Comparison of ENCODE assay signal across 10 cellular contexts in the genomic region with DNA sequence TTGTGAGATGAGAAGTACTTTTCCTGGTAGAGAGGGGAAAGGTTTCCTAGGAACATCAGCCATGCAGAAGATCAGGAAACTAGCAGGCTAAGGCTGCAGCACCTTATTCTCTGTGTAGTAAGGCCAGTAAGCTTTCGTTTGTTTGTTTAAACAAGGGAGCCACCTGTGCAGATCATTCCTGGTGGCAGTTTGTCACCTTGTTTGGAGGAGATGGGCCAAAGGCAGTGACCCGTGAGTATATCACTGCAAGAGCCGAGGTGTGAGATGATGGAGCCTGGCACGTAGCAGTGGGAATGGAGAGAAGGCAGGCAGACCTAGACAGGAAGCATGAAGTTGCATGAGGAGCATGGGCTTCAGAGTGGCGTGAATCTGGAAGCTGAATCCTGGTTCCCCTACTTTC. TPM values are rescaled to one million over a fixed set of nuclear protein-coding genes. Genes with fewer than 3 reads are reported as not detected.
DNase-seq lines count a peak whose midpoint lies in the region; ATAC-seq, FAIRE-seq and TF ChIP-seq lines count a peak whose summit lies in the region.
"Had no signal": no experiment of that assay in that cellular context is flagged by ENCODE, and none has a peak within 500 bp of the region (broad histone marks: within the 10 kb centered on the region; RNA-seq: fewer than 3 reads in every experiment).

No MANE protein-coding gene starts in this region.

- no peak for ATAC-seq in SK-N-SH treated with all-trans-retinoic acid at 6 μM for 48 hours
- ATAC-seq in K562: no peak
- ATAC-seq in HG02840 (IDR thresholded peaks at IDR 0.05; ENCODE audit: low FRiP score, unreplicated experiment): no peak

- no peak for TF ChIP-seq POLR2A in K562 (conservative IDR thresholded peaks at IDR 0.05)

- peak overlapping the region in 1 of 2 experiments; percentile 98; a peak in 2 of 4 replicates for H3K27ac ChIP-seq in SK-N-SH (ENCODE audit: low read depth in 2 of 2, low read length in 1 of 2)
- peak overlapping the region; percentile 89 for H3K27ac ChIP-seq in K562 (ENCODE audit: extremely low read depth, low read depth, low read length)
- H3K27ac ChIP-seq in neutrophil: peak overlapping the region; percentile 90

- TF ChIP-seq CTCF in SK-N-SH (IDR thresholded peaks at IDR 0.05): no peak
- TF ChIP-seq CTCF in K562 (IDR thresholded peaks at IDR 0.05 in 2 of 3, conservative IDR thresholded peaks at IDR 0.05 in 1 of 3; ENCODE audit: insufficient read depth in 2 of 3, low read depth in 1 of 3, low read length in 3 of 3): no peak
- no peak for TF ChIP-seq CTCF in neutrophil (IDR thresholded peaks at IDR 0.05)

- H3F3A ChIP-seq in SK-N-SH (replicated peaks; ENCODE audit: insufficient read depth): peaks cover 48% of the 10 kb centered on the region

- no TSS peak for BruUV-seq in K562 (replicated peaks; lab: Mats Ljungman, UMichigan)

- H3K4me2 ChIP-seq in SK-N-SH (no peak overlapping the region), K562 (ENCODE audit: insufficient read depth, low read length) (no peak overlapping the region)

- WGBS in SK-N-SH (ENCODE audit: low lambda C conversion rate): 96% methylated on average over 5 of the region's 5 CpGs
- WGBS in K562 (ENCODE audit: insufficient coverage, low coverage, missing lambda C conversion rate): 85% methylated on average over 5 of the region's 5 CpGs

- peak overlapping the region; percentile 48; the same call in 1 of the 2 replicates for H3K9ac ChIP-seq in SK-N-SH
- H3K9ac ChIP-seq in K562 (ENCODE audit: insufficient read depth in 1 of 2, low read depth in 2 of 2, low read length in 2 of 2): no peak overlapping the region

- H3K9me3 ChIP-seq in SK-N-SH: no peaks in the 10 kb centered on the region
- H3K9me3 ChIP-seq in K562 (replicated peaks; ENCODE audit: control insufficient read depth, insufficient read depth, low read depth, low read length): no peaks in the 10 kb centered on the region
- H3K9me3 ChIP-seq in neutrophil: no peaks in the 10 kb centered on the region

- H3K4me1 ChIP-seq in SK-N-SH (ENCODE audit: control insufficient read depth in 1 of 2, insufficient read depth in 2 of 2, low read depth in 1 of 2, low read length in 1 of 2) (peaks cover 9 to 50% of the 10 kb centered on the region in 2 experiments), K562 (replicated peaks in 1 of 2; ENCODE audit: control insufficient read depth in 2 of 2, insufficient read depth in 2 of 2, low read length in 2 of 2) (peaks cover 14 to 51% of the 10 kb centered on the region in 2 experiments), neutrophil (ENCODE audit: control insufficient read depth in 1 of 2, insufficient read depth in 1 of 2, low read depth in 1 of 2, low read length in 1 of 2) (peaks cover 55 to 65% of the 10 kb centered on the region in 2 experiments)

- DNase-seq in SK-N-SH (no peak), NCI-H146 (lab: John Stamatoyannopoulos, UW) (peak; percentile 61), K562 (ENCODE audit: extremely low read depth in 1 of 4, low spot score in 3 of 4) (no peak), CD1c-positive myeloid dendritic cell (ENCODE audit: extremely low spot score) (no peak), amygdala (lab: John Stamatoyannopoulos, UW) (no peak)
- DNase-seq: activated CD4-positive, alpha-beta T cell treated with anti-CD3 and anti-CD28 coated beads for 48 hours; KBM-7 had no signal

- no peak for FAIRE-seq in K562 (lab: Jason Lieb, UNC)

- H3K4me3 ChIP-seq in SK-N-SH (ENCODE audit: low read depth in 2 of 2, low read length in 1 of 2) (no peak overlapping the region), K562 (no peak overlapping the region), neutrophil (ENCODE audit: low read depth in 1 of 2, low read length in 1 of 2) (no peak overlapping the region)

- H3K36me3 ChIP-seq in SK-N-SH (replicated peaks in 1 of 2; ENCODE audit: control insufficient read depth in 1 of 2, insufficient read depth in 2 of 2, low read length in 1 of 2) (no peaks in the 10 kb centered on the region), K562 (ENCODE audit: control insufficient read depth, insufficient read depth, low read length) (peaks cover 14% of the 10 kb centered on the region; the same call in 2 of the 3 replicates), neutrophil (peaks cover 3% of the 10 kb centered on the region)

- peaks cover 59% of the 10 kb centered on the region for H3K79me2 ChIP-seq in SK-N-SH (ENCODE audit: insufficient read depth)
- H3K79me2 ChIP-seq in K562 (ENCODE audit: control insufficient read depth, insufficient read depth, low read length): peaks cover 30% of the 10 kb centered on the region

- intact Hi-C loops in K562 (cut with micrococcal nuclease): loop anchor here (2.0 kb wide), 1 partner anchor 19 kb away; the partner anchor contains the start of gene ATG7

- CTCF ChIA-PET in SK-N-SH (lab: Yijun Ruan, JAX): interaction anchor here (2.3 kb wide), 1 partner anchor 232 kb away, joined by 5 read pairs; no protein-coding TSS in a partner anchor
- CTCF ChIA-PET in K562 (lab: Yijun Ruan, JAX; ENCODE audit: low intra/inter-chr PET ratio): no interaction called here

- H3K9me1 ChIP-seq in K562 (ENCODE audit: control insufficient read depth, insufficient read depth, low read length): no peaks in the 10 kb centered on the region

- TF ChIP-seq RAD21 in SK-N-SH (IDR thresholded peaks at IDR 0.05; ENCODE audit: low read length) (no peak), K562 (CRISPR knock-in tag; conservative IDR thresholded peaks at IDR 0.05 in 1 of 2, IDR thresholded peaks at IDR 0.05 in 1 of 2) (no peak)

- H2AFZ ChIP-seq in SK-N-SH (ENCODE audit: low read depth) (no peak overlapping the region), K562 (ENCODE audit: low read depth, low read length) (no peak overlapping the region)

- no peaks in the 10 kb centered on the region for H4K20me1 ChIP-seq in SK-N-SH (ENCODE audit: insufficient read depth)
- H4K20me1 ChIP-seq in K562 (replicated peaks; ENCODE audit: control insufficient read depth, insufficient read depth, low read length): no peaks in the 10 kb centered on the region

- TF ChIP-seq EP300 in SK-N-SH (IDR thresholded peaks at IDR 0.05; ENCODE audit: borderline replicate concordance in 1 of 2, low read depth in 1 of 2, low read length in 1 of 2) (no peak), K562 (IDR thresholded peaks at IDR 0.05; ENCODE audit: low read length) (no peak)

- no peaks in the 10 kb centered on the region for H3K27me3 ChIP-seq in SK-N-SH (ENCODE audit: insufficient read depth)
- H3K27me3 ChIP-seq in K562 (ENCODE audit: control insufficient read depth in 2 of 2, insufficient read depth in 2 of 2, low read length in 2 of 2): no peaks in the 10 kb centered on the region
- no peaks in the 10 kb centered on the region for H3K27me3 ChIP-seq in neutrophil

- POLR2A ChIA-PET in SK-N-SH (lab: Yijun Ruan, JAX): no interaction called here
- POLR2A ChIA-PET in K562 (lab: Yijun Ruan, JAX): interaction anchor here (1.2 to 5.8 kb wide), 6 partner anchors 10 to 27 kb away, joined by 3 to 33 read pairs (median 7); partner anchors contain the start of gene ATG7

- in situ Hi-C loops in K562 (cut with MboI): no loop called here

- no peaks in the 10 kb centered on the region for H3K9me2 ChIP-seq in SK-N-SH

TF ChIP-seq in SK-N-SH, 30 proteins besides CTCF, POLR2A, EP300 and RAD21 (continues in another document):
- no peak for TF ChIP-seq SIN3A (IDR thresholded peaks at IDR 0.05; ENCODE audit: borderline replicate concordance, low read depth, low read length)
- TF ChIP-seq YY1 (IDR thresholded peaks at IDR 0.05; ENCODE audit: low read depth): no peak
- TF ChIP-seq ELF1 (IDR thresholded peaks at IDR 0.05): no peak
- TF ChIP-seq MAX (IDR thresholded peaks at IDR 0.05; ENCODE audit: low read depth): no peak

TF ChIP-seq in SK-N-SH treated with all-trans-retinoic acid at 6 μM for 48 hours, 23 proteins besides CTCF, POLR2A, EP300 and RAD21 (continues in another document):
- TF ChIP-seq GLIS3 (CRISPR knock-in tag; IDR thresholded peaks at IDR 0.05) (no peak), SNAI2 (CRISPR knock-in tag; IDR thresholded peaks at IDR 0.05) (no peak), ZNF8 (CRISPR knock-in tag; IDR thresholded peaks at IDR 0.05) (no peak)

TF ChIP-seq in K562, 482 proteins besides CTCF, POLR2A, EP300 and RAD21 (continues in another document):
- TF ChIP-seq MTA3 (IDR thresholded peaks at IDR 0.05; ENCODE audit: borderline replicate concordance) (no peak), NR4A1 (CRISPR knock-in tag; IDR thresholded peaks at IDR 0.05) (no peak), NR4A1 (tag; IDR thresholded peaks at IDR 0.05) (no peak), NFE2L1 (tag; IDR thresholded peaks at IDR 0.05; ENCODE audit: borderline replicate concordance, low read depth) (no peak), ZNF253 (CRISPR knock-in tag; conservative IDR thresholded peaks at IDR 0.05) (no peak), ZNF76 (CRISPR knock-in tag; IDR thresholded peaks at IDR 0.05; ENCODE audit: borderline replicate concordance) (no peak)

RNA-seq across cellular contexts. Expression of gene ATG7, which starts 19.6 kb away (rescaled TPM):
- polyA plus RNA-seq in SK-N-SH (2012; rRNA removed): 29.5 and 44.5 TPM in 2 replicates
- 30.6 and 32.5 TPM in 2 replicates for polyA plus RNA-seq in SK-N-SH (2012; cell fraction: cytosol; rRNA removed)
- polyA plus RNA-seq in SK-N-SH (2012; cell fraction: nucleus; rRNA removed): 56.7 and 62.5 TPM in 2 replicates
- 141 and 224 TPM in 2 replicates for total RNA-seq in K562 (2011; cell fraction: chromatin; rRNA removed; ENCODE audit: low replicate concordance)
- total RNA-seq in K562 (2011; cell fraction: nucleolus; rRNA removed): 78.5 and 85.9 TPM in 2 replicates
- total RNA-seq in K562 (2011; cell fraction: nucleoplasm; rRNA removed): 127 and 128 TPM in 2 replicates
- total RNA-seq in K562 (2014; rRNA removed): 20.1 and 20.2 TPM in 2 replicates
- 44.6 and 53.3 TPM in 2 replicates for total RNA-seq in K562 (2014; rRNA removed; fragmentation: Illumina TruSeq; extraction: Trizol)
- total RNA-seq in K562 (2015; rRNA removed; fragmentation: Illumina TruSeq; extraction: Trizol): 29.4 and 30.9 TPM in 2 replicates
- 31.3 and 34.1 TPM in 2 replicates for total RNA-seq in K562 (2021)
- 34.5 and 36.0 TPM in 2 replicates for polyA plus RNA-seq in K562 (2011; rRNA removed)
- 36.2 and 54.9 TPM in 2 replicates for polyA plus RNA-seq in K562 (2011; cell fraction: cytosol; rRNA removed)
- polyA plus RNA-seq in K562 (2011; cell fraction: nucleus; rRNA removed): 31.7 and 43.7 TPM in 2 replicates
- polyA plus RNA-seq in K562 (2012): 30.8 and 31.9 TPM in 2 replicates
- polyA plus RNA-seq in K562 (2014; fragmentation: Illumina TruSeq; extraction: Trizol): 36.8 and 45.3 TPM in 2 replicates
- 10 to 100 TPM; 18.3 to 33.6 TPM for polyA plus RNA-seq in K562 (2014; fragmentation: Nextera tagmentation; extraction: Ambion mirVana)
- 17.3 and 31.8 TPM in 2 replicates for polyA plus RNA-seq in K562 (2014; rRNA removed)
- polyA minus RNA-seq in K562 (2011; rRNA and poly(A)+ RNA removed): 103 and 129 TPM in 2 replicates
- polyA minus RNA-seq in K562 (2011; cell fraction: cytosol; rRNA and poly(A)+ RNA removed): 18.8 and 27.8 TPM in 2 replicates
- 77.8 and 134 TPM in 2 replicates for polyA minus RNA-seq in K562 (2011; cell fraction: nucleus; rRNA and poly(A)+ RNA removed)
